In the genomic region with DNA sequence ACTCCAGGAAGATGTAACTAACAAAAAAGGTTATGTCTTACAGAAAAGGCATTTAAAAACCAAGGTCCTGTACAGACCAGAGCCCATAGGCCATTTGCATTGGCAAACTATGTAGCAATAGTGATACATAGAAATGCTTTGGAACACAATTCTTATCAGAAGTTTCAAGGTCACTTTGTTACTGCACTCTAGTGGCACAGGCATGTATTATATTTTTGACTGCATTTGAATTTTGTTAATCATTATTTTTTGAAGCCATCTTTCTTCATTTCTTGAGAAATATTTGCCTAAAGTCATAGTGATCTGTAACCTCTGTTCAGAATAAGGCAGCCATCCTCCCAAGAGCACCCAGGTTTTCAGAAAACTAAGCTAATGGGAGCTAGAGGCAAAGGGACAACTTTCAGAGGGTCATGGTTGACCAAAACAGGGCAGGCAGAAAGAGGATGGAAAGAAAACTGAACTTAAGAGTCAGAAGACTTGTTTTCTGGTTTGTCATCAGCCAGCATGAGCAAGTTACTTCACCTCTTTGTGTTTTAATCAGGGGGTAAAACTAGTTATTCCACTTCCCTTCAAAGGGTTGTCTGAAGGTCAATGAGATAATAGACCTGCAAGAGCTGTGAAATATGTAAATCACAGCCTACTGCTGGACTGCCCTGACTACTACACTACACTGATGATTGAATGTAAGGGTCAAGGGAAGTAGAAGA, we compare ENCODE assay signal across 8 cellular contexts. TPM values are rescaled to one million over a fixed set of nuclear protein-coding genes. Genes with fewer than 3 reads are reported as not detected.
DNase-seq lines count a peak whose midpoint lies in the region; ATAC-seq and TF ChIP-seq lines count a peak whose summit lies in the region.

No MANE protein-coding gene starts in this region.

- H3K4me1 ChIP-seq in HUES64 (ENCODE audit: insufficient read depth, low read length), result peaks cover 38% of the 10 kb centered on the region
- peaks cover 6 to 43% (median 36%) of the 10 kb centered on the region in 4 donors for H3K4me1 ChIP-seq in liver (ENCODE audit: control insufficient read depth in 4 of 4, insufficient read depth in 4 of 4, low read length in 3 of 4)

- H3K4me3 ChIP-seq in AG04450 (ENCODE audit: low read depth, low read length), result no peak overlapping the region
- no peak overlapping the region for H3K4me3 ChIP-seq in HUES64 (ENCODE audit: low read length)
- H3K4me3 ChIP-seq in brain microvascular endothelial cell (ENCODE audit: low read depth, low read length), result no peak overlapping the region
- H3K4me3 ChIP-seq in liver (ENCODE audit: low read depth in 1 of 3, low read length in 3 of 3), result no peak overlapping the region

- POLR2A ChIA-PET in AG04450 (lab: Yijun Ruan, JAX), result no interaction called here

- H3K4me3 Mint-ChIP-seq in activated CD8-positive, alpha-beta memory T cell treated with anti-CD3 and anti-CD28 coated beads, Interleukin-2, amount 10 ng/mL, durations not matched to agents 7 days and 5 days, result no peak overlapping the region

- peaks cover 9% of the 10 kb centered on the region for H3K27me3 Mint-ChIP-seq in activated CD8-positive, alpha-beta memory T cell treated with anti-CD3 and anti-CD28 coated beads, Interleukin-2, amount 10 ng/mL, durations not matched to agents 7 days and 5 days

- peaks cover 14% of the 10 kb centered on the region for H3K4me1 Mint-ChIP-seq in activated CD8-positive, alpha-beta memory T cell treated with anti-CD3 and anti-CD28 coated beads, Interleukin-2, amount 10 ng/mL, durations not matched to agents 7 days and 5 days

- H3K27ac ChIP-seq in AG04450 (ENCODE audit: low read depth, low read length), result no peak overlapping the region
- H3K27ac ChIP-seq in HUES64 (ENCODE audit: low read depth, low read length), result peak overlapping the region; percentile 52; the same call in 1 of the 2 replicates
- peak overlapping the region; percentile 35 for H3K27ac ChIP-seq in brain microvascular endothelial cell
- peak overlapping the region in 1 of 2 donors; percentile 27 for H3K27ac ChIP-seq in liver (ENCODE audit: low read depth in 1 of 2, low read length in 2 of 2)

- peak; percentile 70 to 77 for TF ChIP-seq RAD21 in liver (IDR thresholded peaks at IDR 0.05)

- H3K27me3 ChIP-seq in AG04450 (ENCODE audit: control insufficient read depth, insufficient read depth, low read length), result no peaks in the 10 kb centered on the region
- H3K27me3 ChIP-seq in HUES64 (ENCODE audit: insufficient read depth, low read length), result no peaks in the 10 kb centered on the region
- no peaks in the 10 kb centered on the region for H3K27me3 ChIP-seq in brain microvascular endothelial cell (replicated peaks)
- H3K27me3 ChIP-seq in liver (ENCODE audit: control insufficient read depth in 4 of 4, insufficient read depth in 4 of 4, low read length in 3 of 4), result no peaks in the 10 kb centered on the region

- H3K27ac Mint-ChIP-seq in activated CD8-positive, alpha-beta memory T cell treated with anti-CD3 and anti-CD28 coated beads, Interleukin-2, amount 10 ng/mL, durations not matched to agents 7 days and 5 days, result no peak overlapping the region

- DNase-seq in AG04450 (ENCODE audit: low read depth, low spot score) (no peak), brain microvascular endothelial cell (peak; percentile 29), cerebellum (ENCODE audit: low spot score) (no peak)
- DNase-seq in activated CD8-positive, alpha-beta memory T cell treated with anti-CD3 and anti-CD28 coated beads, Interleukin-2, amount 10 ng/mL, durations not matched to agents 7 days and 5 days, result no peak
- DNase-seq in effector CD8-positive, alpha-beta T cell (lab: John Stamatoyannopoulos, UW), result no peak

- H3K36me3 ChIP-seq in HUES64 (ENCODE audit: insufficient read depth, low read length) (no peaks in the 10 kb centered on the region), brain microvascular endothelial cell (replicated peaks) (no peaks in the 10 kb centered on the region), liver (ENCODE audit: control insufficient read depth in 4 of 4, insufficient read depth in 3 of 4, low read depth in 1 of 4, low read length in 3 of 4) (no peaks in the 10 kb centered on the region)

- H3K9me3 Mint-ChIP-seq in activated CD8-positive, alpha-beta memory T cell treated with anti-CD3 and anti-CD28 coated beads, Interleukin-2, amount 10 ng/mL, durations not matched to agents 7 days and 5 days (ENCODE audit: low read depth), result no peaks in the 10 kb centered on the region

- peak; percentile 30; the same call in 1 of the 2 replicates for TF ChIP-seq CTCF in AG04450 (IDR thresholded peaks at IDR 0.05; ENCODE audit: low read depth, low read length)
- peak; percentile 9 for TF ChIP-seq CTCF in brain microvascular endothelial cell (IDR thresholded peaks at IDR 0.05; ENCODE audit: low read depth, low read length, missing control alignments)
- peak; percentile 51 for TF ChIP-seq CTCF in liver (IDR thresholded peaks at IDR 0.05; ENCODE audit: low read depth, low read length, missing input control)

- no peak for ATAC-seq in activated CD8-positive, alpha-beta memory T cell treated with anti-CD3 and anti-CD28 coated beads, Interleukin-2, amount 10 ng/mL, durations not matched to agents 7 days and 5 days
- no peak for ATAC-seq in GM21825 (IDR thresholded peaks at IDR 0.05; ENCODE audit: unreplicated experiment)

- no peaks in the 10 kb centered on the region for H3K36me3 Mint-ChIP-seq in activated CD8-positive, alpha-beta memory T cell treated with anti-CD3 and anti-CD28 coated beads, Interleukin-2, amount 10 ng/mL, durations not matched to agents 7 days and 5 days

- H3K9ac ChIP-seq in HUES64 (ENCODE audit: low read depth, low read length), result peak overlapping the region; percentile 8; the same call in 1 of the 2 replicates
- H3K9ac ChIP-seq in liver (ENCODE audit: low read depth in 1 of 2, low read length in 2 of 2), result no peak overlapping the region

- in situ Hi-C loops in brain microvascular endothelial cell (cut with HindIII; ENCODE audit: low pct_ligation_motif_present, low sequenced_read_pairs), result no loop called here

- H3K9me3 ChIP-seq in AG04450 (ENCODE audit: control insufficient read depth, insufficient read depth, low read length) (no peaks in the 10 kb centered on the region), HUES64 (ENCODE audit: insufficient read depth, low read depth, low read length) (no peaks in the 10 kb centered on the region), liver (ENCODE audit: control insufficient read depth in 4 of 4, low read length in 3 of 4) (no peaks in the 10 kb centered on the region)

- CTCF ChIA-PET in AG04450 (lab: Charles Lee), result interaction anchor here (0.6 to 2.4 kb wide), 11 partner anchors 8 to 1137 kb away, joined by 3 to 16 read pairs (median 5); partner anchors contain the start of gene COBLL1
- CTCF ChIA-PET in activated CD8-positive, alpha-beta memory T cell treated with anti-CD3 and anti-CD28 coated beads, Interleukin-2, amount 10 ng/mL, durations not matched to agents 7 days and 5 days (lab: Charles Lee), result interaction anchor here (0.9 kb wide), 1 partner anchor 72 kb away, joined by 3 read pairs; the partner anchor contains the start of gene COBLL1

TF ChIP-seq in liver, 16 proteins besides CTCF, POLR2A, EP300 and RAD21:
- no peak for TF ChIP-seq HNF4G (IDR thresholded peaks at IDR 0.05)
- TF ChIP-seq YY1 (IDR thresholded peaks at IDR 0.05), result peak; percentile 89
- TF ChIP-seq HNF4A (conservative IDR thresholded peaks at IDR 0.05), result peak; percentile 41 to 47
- peak; percentile 21 to 42 for TF ChIP-seq RXRA (IDR thresholded peaks at IDR 0.05)

RNA-seq across cellular contexts. Expression of gene SLC38A11, which starts 41.5 kb away (rescaled TPM):
- polyA plus RNA-seq in AG04450 (2011; rRNA removed), result 0.16 and 0.52 TPM in 2 replicates
- not detected in 2 replicates for polyA minus RNA-seq in AG04450 (2011; rRNA and poly(A)+ RNA removed)
- not detected for polyA plus RNA-seq in HUES64 (2013, experiment 1 of 2)
- polyA plus RNA-seq in HUES64 (2013, experiment 2 of 2), result not detected
- total RNA-seq in liver, result 1 to 10 TPM; 1.7 to 2.9 TPM
- 1 to 10 TPM in 1 of 2 donors, under 1 TPM in 1; 0.54 to 3.3 TPM for polyA plus RNA-seq in liver
- not detected for total RNA-seq in activated CD8-positive, alpha-beta memory T cell treated with anti-CD3 and anti-CD28 coated beads, Interleukin-2, amount 10 ng/mL, durations not matched to agents 7 days and 5 days
- total RNA-seq in cerebellum, result 4.4 TPM
